In the genomic region with DNA sequence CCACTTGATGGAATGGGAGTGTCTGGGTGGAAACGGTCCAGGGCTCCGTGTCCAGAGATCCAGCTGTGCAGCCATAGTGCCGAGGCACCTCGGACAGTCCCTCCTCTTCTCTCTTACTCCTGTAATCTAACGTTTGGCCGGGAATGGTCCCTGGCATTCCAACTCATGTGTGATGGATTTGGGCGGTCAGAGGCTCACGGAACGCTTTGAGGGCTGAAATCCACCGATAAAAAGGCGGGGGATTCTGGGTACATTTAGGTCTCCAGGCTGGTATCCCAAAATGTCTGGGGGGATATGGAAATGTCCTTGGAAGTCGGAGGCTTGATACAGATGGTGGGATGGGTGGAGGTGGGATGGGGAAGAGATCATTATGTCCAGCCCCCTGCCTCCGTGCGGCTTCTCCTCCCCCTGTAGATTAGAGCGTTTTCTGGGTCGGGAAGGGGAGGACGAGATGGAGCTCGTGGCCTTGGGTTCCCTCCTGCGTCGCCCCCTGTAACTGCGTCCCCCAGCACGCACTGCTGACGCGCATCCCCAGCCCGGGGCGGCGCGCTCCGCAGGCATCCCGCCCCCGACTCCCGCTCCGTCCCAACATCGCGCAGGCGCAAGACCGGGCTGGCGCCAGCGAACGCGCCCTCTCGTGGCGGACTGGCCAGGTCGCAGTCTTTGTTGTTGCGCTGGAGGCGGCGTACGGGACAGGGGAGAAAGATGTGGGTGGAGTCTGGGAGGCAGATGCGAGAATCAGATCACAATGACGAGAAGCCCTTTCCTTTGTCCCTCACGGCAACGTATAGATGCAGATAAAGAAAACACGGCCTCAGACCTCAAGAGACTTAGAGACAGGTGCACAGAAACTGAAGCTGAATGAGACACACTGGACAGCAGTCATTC, we compare ENCODE assay signal across 8 cellular contexts. TPM values are rescaled to one million over a fixed set of nuclear protein-coding genes. Genes with fewer than 3 reads are reported as not detected.
DNase-seq lines count a peak whose midpoint lies in the region; ATAC-seq and TF ChIP-seq lines count a peak whose summit lies in the region.

No MANE protein-coding gene starts in this region.

- peak; percentile 89 for TF ChIP-seq CTCF in mesothelial cell of epicardium (IDR thresholded peaks at IDR 0.05; ENCODE audit: unreplicated experiment)

- H3K4me1 ChIP-seq in HUES48 (ENCODE audit: control insufficient read depth, insufficient read depth, low read length) (peaks cover 11% of the 10 kb centered on the region; the same call in 1 of the 2 replicates), endocrine pancreas (ENCODE audit: control insufficient read depth, insufficient read depth, low read length) (no peaks in the 10 kb centered on the region)

- H3K36me3 Mint-ChIP-seq in mesothelial cell of epicardium = no peaks in the 10 kb centered on the region

- H3K27ac ChIP-seq in HUES48 (ENCODE audit: low read depth, low read length) = no peak overlapping the region

- peaks cover 9% of the 10 kb centered on the region for H3K4me1 Mint-ChIP-seq in mesothelial cell of epicardium

- peaks cover 14% of the 10 kb centered on the region for H3K27me3 ChIP-seq in HUES48 (ENCODE audit: control insufficient read depth, insufficient read depth, low read length)
- H3K27me3 ChIP-seq in endocrine pancreas (ENCODE audit: control insufficient read depth, insufficient read depth, low read length) = no peaks in the 10 kb centered on the region

- H3K36me3 ChIP-seq in HUES48 (ENCODE audit: control insufficient read depth, insufficient read depth, low read length) (no peaks in the 10 kb centered on the region), endocrine pancreas (ENCODE audit: control insufficient read depth, insufficient read depth, low read length) (no peaks in the 10 kb centered on the region)

- H3K27ac Mint-ChIP-seq in mesothelial cell of epicardium = peak overlapping the region; percentile 72

- ATAC-seq in GM19468 (IDR thresholded peaks at IDR 0.05; ENCODE audit: extremely low read depth, unreplicated experiment) = peak; percentile 44

- peak overlapping the region; percentile 63 for H3K4me3 ChIP-seq in HUES48 (ENCODE audit: low read depth, low read length)
- H3K4me3 ChIP-seq in endocrine pancreas (ENCODE audit: control insufficient read depth, insufficient read depth, low read length) = peak overlapping the region; percentile 61

- DNase-seq in COLO829 (ENCODE audit: low spot score) = peak; percentile 99
- peak; percentile 84 for DNase-seq in NOMO-1 treated with DMSO at 0.1 percent for 48 hours (lab: John Stamatoyannopoulos, UW; ENCODE audit: unreplicated experiment)
- peak; percentile 94 to 97 (median 95) for DNase-seq in activated CD8-positive, alpha-beta memory T cell treated with anti-CD3 and anti-CD28 coated beads for 48 hours (ENCODE audit: low read depth in 2 of 3, low spot score in 2 of 3)
- DNase-seq in mesothelial cell of epicardium (ENCODE audit: low spot score in 2 of 2, unreplicated experiment in 2 of 2) = peak; percentile 93 to 98
- DNase-seq in stimulated activated CD8-positive, alpha-beta memory T cell treated with anti-CD3 and anti-CD28 coated beads, Interleukin-15, amount 100 ng/mL, for 24 hours (ENCODE audit: low read depth) = peak; percentile 90

- no peaks in the 10 kb centered on the region for H3K9me3 Mint-ChIP-seq in mesothelial cell of epicardium

- no peaks in the 10 kb centered on the region for H3K9me3 ChIP-seq in HUES48 (ENCODE audit: control insufficient read depth, insufficient read depth, low read length)
- no peaks in the 10 kb centered on the region for H3K9me3 ChIP-seq in endocrine pancreas (ENCODE audit: control insufficient read depth, low read length)

- H3K27me3 Mint-ChIP-seq in mesothelial cell of epicardium (ENCODE audit: low read depth) = peaks cover 3% of the 10 kb centered on the region

- peak overlapping the region; percentile 69 for H3K4me3 Mint-ChIP-seq in mesothelial cell of epicardium

- H3K9ac ChIP-seq in HUES48 (ENCODE audit: low read depth, low read length) (peak overlapping the region; percentile 5), endocrine pancreas (ENCODE audit: control insufficient read depth, insufficient read depth, low read length) (peak overlapping the region; percentile 71)

RNA-seq across cellular contexts. Expression of gene SGCA, which starts 4.5 kb away (rescaled TPM):
- not detected in 3 replicates for total RNA-seq in mesothelial cell of epicardium

RNA-seq across cellular contexts. Expression of gene PPP1R9B, which starts 10.8 kb away (rescaled TPM):
- total RNA-seq in mesothelial cell of epicardium = 56.4 to 58.6 TPM (median 56.6 TPM) in 3 replicates

RNA-seq across cellular contexts. Expression of gene SAMD14, which starts 31.3 kb away (rescaled TPM):
- 17.3 to 20.0 TPM (median 19.4 TPM) in 3 replicates for total RNA-seq in mesothelial cell of epicardium

RNA-seq across cellular contexts. Expression of gene COL1A1, which starts 40.2 kb away (rescaled TPM):
- 3,780 to 4,004 TPM (median 3,972 TPM) in 3 replicates for total RNA-seq in mesothelial cell of epicardium
